5 cellular contexts compared by ENCODE assay signal in genomic region chr4:3570923-3571322, GRCh38. TPM values are rescaled to one million over a fixed set of nuclear protein-coding genes. Genes with fewer than 3 reads are reported as not detected.
DNase-seq lines count a peak whose midpoint lies in the region; TF ChIP-seq lines count a peak whose summit lies in the region.
"Not testable (repeated sequence)": the region's sequence is repeated elsewhere in the genome, so short reads cannot be mapped to it uniquely, and the experiment has no call there.

No MANE protein-coding gene starts in this region.

- not testable (repeated sequence) for H3K79me2 ChIP-seq in osteoblast (ENCODE audit: insufficient read depth, low read length)

- H3K36me3 ChIP-seq in osteoblast (ENCODE audit: insufficient read depth, low read length); sigmoid colon: not testable (repeated sequence)

- not testable (repeated sequence) for H3K27me3 ChIP-seq in osteoblast (ENCODE audit: insufficient read depth, low read length); sigmoid colon

- TF ChIP-seq CTCF in osteoblast (IDR thresholded peaks at IDR 0.05; ENCODE audit: extremely low read depth, low read depth, low read length); sigmoid colon (IDR thresholded peaks at IDR 0.05): not testable (repeated sequence)

- intact Hi-C loops in sigmoid colon (cut with DNase I) = not testable (repeated sequence)

- TF ChIP-seq POLR2A in sigmoid colon (IDR thresholded peaks at IDR 0.05) = not testable (repeated sequence)

- H4K20me1 ChIP-seq in osteoblast (ENCODE audit: insufficient read depth, low read length) = not testable (repeated sequence)

- H3K4me2 ChIP-seq in osteoblast (ENCODE audit: insufficient read depth, low read length) = not testable (repeated sequence)

- H3K4me3 ChIP-seq in osteoblast (ENCODE audit: insufficient read depth, low read length); sigmoid colon: not testable (repeated sequence)

- not testable (repeated sequence) for H3K27ac ChIP-seq in osteoblast (ENCODE audit: low read depth, low read length); sigmoid colon

- H3K9me3 ChIP-seq in osteoblast (ENCODE audit: low read depth, low read length); sigmoid colon: not testable (repeated sequence)

- DNase-seq in NCI-H69 (lab: John Stamatoyannopoulos, UW) (peak; percentile 22), mesenteric fat pad (ENCODE audit: low spot score) (peak; percentile 88), osteoblast (ENCODE audit: insufficient read length, low spot score, missing footprints) (peak; percentile 17), sigmoid colon (peak; percentile 58)
- DNase-seq in activated CD4-positive, alpha-beta T cell treated with anti-CD3 and anti-CD28 coated beads for 1 hour = peak; percentile 2

- not testable (repeated sequence) for H2AFZ ChIP-seq in osteoblast (ENCODE audit: low read length)

- TF ChIP-seq EP300 in sigmoid colon (IDR thresholded peaks at IDR 0.05) = not testable (repeated sequence)

- 56 to 72% methylated on average over 15 of the region's 15 CpGs for WGBS in sigmoid colon, 2 donors

- not testable (repeated sequence) for H3K4me1 ChIP-seq in osteoblast (ENCODE audit: insufficient read depth, low read length); sigmoid colon

RNA-seq across cellular contexts. Expression of gene LRPAP1, which starts 38.7 kb away (rescaled TPM):
- 116 TPM for total RNA-seq in mesenteric fat pad
- 79.3 and 82.9 TPM in 2 replicates for total RNA-seq in osteoblast
- 100 to 1,000 TPM in 2 of 4 donors, 10 to 100 TPM in 2; 85.3 to 127 (median 99.6) TPM for total RNA-seq in sigmoid colon
- 100 to 1,000 TPM in 1 of 3 donors, 10 to 100 TPM in 2; 25.2 to 123 (median 44.2) TPM for polyA plus RNA-seq in sigmoid colon

Comparison
In these comparisons a context has a peak if more than half of its experiments do, and no peak if none do; other contexts are left out.
1. DNase-seq: peak in every context shown above with its lines; median percentile 88 in mesenteric fat pad; 58 in sigmoid colon; 22 in NCI-H69; 17 in osteoblast; 2 in activated CD4-positive, alpha-beta T cell treated with anti-CD3 and anti-CD28 coated beads for 1 hour.